In genomic region chr5:749101-749670, GRCh38 we compare ENCODE assay signal across 27 cellular contexts. TPM values are rescaled to one million over a fixed set of nuclear protein-coding genes. Genes with fewer than 3 reads are reported as not detected.
DNase-seq lines count a peak whose midpoint lies in the region; ATAC-seq and TF ChIP-seq lines count a peak whose summit lies in the region.
"Had no signal": no experiment of that assay in that cellular context is flagged by ENCODE, and none has a peak within 500 bp of the region (broad histone marks: within the 10 kb centered on the region; RNA-seq: fewer than 3 reads in every experiment).

No MANE protein-coding gene starts in this region.

- no peak overlapping the region for H2AK5ac ChIP-seq in H9 (ENCODE audit: insufficient read length, low read length)

- H3K56ac ChIP-seq in H9 (ENCODE audit: insufficient read length, low read depth, low read length), result no peak overlapping the region

- H3K27ac ChIP-seq in H9 (ENCODE audit: insufficient read length, low read depth, low read length) (no peak overlapping the region), esophagus muscularis mucosa (replicated peaks in 1 of 4) (no peak overlapping the region), upper lobe of left lung (no peak overlapping the region)
- H3K27ac ChIP-seq: BLaER1 treated with 17β-estradiol and CSF1 and Interleukin-3, amounts not matched to agents 10 nM and 100 nM; GM23248; RWPE1 had no signal

- no peak overlapping the region for H2BK12ac ChIP-seq in H9 (ENCODE audit: insufficient read length, low read depth, low read length)

- peaks cover 2% of the 10 kb centered on the region for H3K27me3 Mint-ChIP-seq in activated T-cell treated with anti-CD3 and anti-CD28 coated beads, Interleukin-2, amount 50 U/mL, for 4 hours (ENCODE audit: low read depth)
- H3K27me3 Mint-ChIP-seq in H9 (ENCODE audit: low read depth), result peaks cover 4% of the 10 kb centered on the region
- H3K27me3 Mint-ChIP-seq: CD4-positive, alpha-beta memory T cell had no signal

- no peaks in the 10 kb centered on the region for H3K4me1 Mint-ChIP-seq in activated T-cell treated with anti-CD3 and anti-CD28 coated beads, Interleukin-2, amount 50 U/mL, for 4 hours (ENCODE audit: low read depth)
- no peaks in the 10 kb centered on the region for H3K4me1 Mint-ChIP-seq in H9

- no peak overlapping the region for H2BK15ac ChIP-seq in H9 (ENCODE audit: low read depth, low read length)

- no peak overlapping the region for H4K8ac ChIP-seq in H9 (replicated peaks; ENCODE audit: insufficient read length, low read depth, low read length)

- no peak overlapping the region for H2BK5ac ChIP-seq in H9 (ENCODE audit: insufficient read length, low read length)

- H3K9ac ChIP-seq in H9 (ENCODE audit: extremely low read depth, insufficient read length, low read length), result no peak overlapping the region
- H3K9ac ChIP-seq: BLaER1 treated with 17β-estradiol and CSF1 and Interleukin-3, amounts not matched to agents 10 nM and 100 nM; GM23248 had no signal

- TF ChIP-seq POLR2A in esophagus muscularis mucosa (IDR thresholded peaks at IDR 0.05; ENCODE audit: low read depth) (no peak), upper lobe of left lung (IDR thresholded peaks at IDR 0.05) (no peak)

- H3K9me3 ChIP-seq in H9 (ENCODE audit: control insufficient read depth, low read depth, low read length) (no peaks in the 10 kb centered on the region), esophagus muscularis mucosa (no peaks in the 10 kb centered on the region), upper lobe of left lung (no peaks in the 10 kb centered on the region)
- H3K9me3 ChIP-seq: BLaER1 treated with 17β-estradiol and CSF1 and Interleukin-3, amounts not matched to agents 10 nM and 100 nM; Caco-2 had no signal

- H2BK120ac ChIP-seq in H9 (ENCODE audit: low read depth, low read length, poor library complexity, severe bottlenecking), result no peak overlapping the region

- H3K27me3 ChIP-seq in H9 (ENCODE audit: insufficient read depth, low read length) (no peaks in the 10 kb centered on the region), esophagus muscularis mucosa (no peaks in the 10 kb centered on the region), upper lobe of left lung (no peaks in the 10 kb centered on the region)
- H3K27me3 ChIP-seq: BLaER1 treated with 17β-estradiol and CSF1 and Interleukin-3, amounts not matched to agents 10 nM and 100 nM had no signal

- H2AFZ ChIP-seq in H9 (ENCODE audit: low read length), result no peak overlapping the region
- H2AFZ ChIP-seq: GM23248 had no signal

- no peak overlapping the region for H3K4ac ChIP-seq in H9 (ENCODE audit: low read depth, low read length)

- no peak overlapping the region for H3K4me3 Mint-ChIP-seq in activated T-cell treated with anti-CD3 and anti-CD28 coated beads, Interleukin-2, amount 50 U/mL, for 4 hours
- no peak overlapping the region; a peak in 1 of 5 replicates for H3K4me3 Mint-ChIP-seq in H9
- H3K4me3 Mint-ChIP-seq: CD4-positive, alpha-beta memory T cell had no signal

- no peak for ATAC-seq in activated T-cell treated with anti-CD3 and anti-CD28 coated beads, Interleukin-2, amount 50 U/mL, for 4 hours
- ATAC-seq in upper lobe of left lung (ENCODE audit: low FRiP score in 2 of 2) (no peak), HG03097 (IDR thresholded peaks at IDR 0.05; ENCODE audit: low FRiP score, unreplicated experiment) (no peak)

- WGBS in H9 (ENCODE audit: extremely low coverage, insufficient read length, low lambda C conversion rate), result no CpG with 5 or more reads among the region's 14 CpGs
- WGBS in esophagus muscularis mucosa, result 90% methylated on average over 14 of the region's 14 CpGs
- WGBS in upper lobe of left lung, 2 donors, result 85 to 93% methylated on average over 3 to 14 of the region's 14 CpGs

- no peak overlapping the region for H3T11ph ChIP-seq in H9 (ENCODE audit: low read length)

- H3K23ac ChIP-seq in H9 (ENCODE audit: insufficient read length, low read depth, low read length), result no peak overlapping the region

- no peaks in the 10 kb centered on the region for H3K23me2 ChIP-seq in H9 (ENCODE audit: insufficient read length, low read depth, low read length, poor library complexity, severe bottlenecking)

- H3K4me1 ChIP-seq in H9 (ENCODE audit: insufficient read depth, low read length) (no peaks in the 10 kb centered on the region), esophagus muscularis mucosa (no peaks in the 10 kb centered on the region), upper lobe of left lung (no peaks in the 10 kb centered on the region)
- H3K4me1 ChIP-seq: Caco-2 had no signal

- no peaks in the 10 kb centered on the region for H3K9me3 Mint-ChIP-seq in activated T-cell treated with anti-CD3 and anti-CD28 coated beads, Interleukin-2, amount 50 U/mL, for 4 hours
- no peaks in the 10 kb centered on the region for H3K9me3 Mint-ChIP-seq in H9
- H3K9me3 Mint-ChIP-seq: CD4-positive, alpha-beta memory T cell had no signal

- H3K36me3 Mint-ChIP-seq in activated T-cell treated with anti-CD3 and anti-CD28 coated beads, Interleukin-2, amount 50 U/mL, for 4 hours (ENCODE audit: insufficient read depth), result no peaks in the 10 kb centered on the region
- H3K36me3 Mint-ChIP-seq in H9 (ENCODE audit: insufficient read depth in 1 of 3, low read depth in 3 of 3), result no peaks in the 10 kb centered on the region
- H3K36me3 Mint-ChIP-seq: CD4-positive, alpha-beta memory T cell had no signal

- TF ChIP-seq CTCF in H9 (conservative IDR thresholded peaks at IDR 0.05) (no peak), esophagus muscularis mucosa (IDR thresholded peaks at IDR 0.05) (no peak), upper lobe of left lung (IDR thresholded peaks at IDR 0.05) (no peak)

- H3K14ac ChIP-seq in H9 (ENCODE audit: insufficient read depth, low read length), result no peak overlapping the region

- no peak overlapping the region for H3K27ac Mint-ChIP-seq in H9

- H4K91ac ChIP-seq in H9 (ENCODE audit: insufficient read length, low read depth, low read length), result no peak overlapping the region

- H2BK20ac ChIP-seq in H9 (ENCODE audit: low read depth, low read length, poor library complexity, severe bottlenecking), result no peak overlapping the region

- H3K4me3 ChIP-seq in esophagus muscularis mucosa, result no peak overlapping the region
- no peak overlapping the region for H3K4me3 ChIP-seq in upper lobe of left lung
- H3K4me3 ChIP-seq: BLaER1 treated with 17β-estradiol and CSF1 and Interleukin-3, amounts not matched to agents 10 nM and 100 nM; GM23248 had no signal

- no peaks in the 10 kb centered on the region for H3K79me1 ChIP-seq in H9 (ENCODE audit: insufficient read depth, low read depth, low read length, poor library complexity, severe bottlenecking)

- DNase-seq in activated T-cell treated with anti-CD3 and anti-CD28 coated beads, Interleukin-2, amount 50 U/mL, for 48 hours, result peak; percentile 11 to 14
- DNase-seq in activated T-cell treated with anti-CD3 and anti-CD28 coated beads, Interleukin-2, amount 50 U/mL, for 4 hours, result no peak
- DNase-seq in H9, result peak; percentile 9
- peak; percentile 26 for DNase-seq in esophagus muscularis mucosa (ENCODE audit: extremely low spot score)
- DNase-seq in upper lobe of left lung, result peak; percentile 14 to 19
- no peak for DNase-seq in medulla oblongata (ENCODE audit: extremely low spot score)
- no peak for DNase-seq in NCI-H146 (lab: John Stamatoyannopoulos, UW)
- DNase-seq: ACHN; Caco-2; CD4-positive, alpha-beta memory T cell; DMS 273 treated with DMSO at 0.1 percent for 48 hours; DMS79 treated with DMSO at 0.1 percent for 48 hours; GM23248; HCEC 1CT; KG1; NCI-H1105; NCI-H1694; NCI-H2081; NCI-H2171; NCI-H345; NCI-H524; NCI-H774; NK-92 treated with Interleukin-12 subunit alpha and Interleukin-12 subunit beta, amount 100 ng/mL, for 24 hours; SHP77 treated with DMSO at 0.1 percent for 48 hours had no signal

- H4K20me1 ChIP-seq in H9 (ENCODE audit: control insufficient read depth, insufficient read depth, insufficient read length), result no peaks in the 10 kb centered on the region
- H4K20me1 ChIP-seq: BLaER1 treated with 17β-estradiol and CSF1 and Interleukin-3, amounts not matched to agents 10 nM and 100 nM had no signal

- H3K18ac ChIP-seq in H9 (ENCODE audit: insufficient read length, low read depth, low read length), result no peak overlapping the region

- H3K36me3 ChIP-seq in esophagus muscularis mucosa (peaks cover 8 to 42% (median 11%) of the 10 kb centered on the region in 4 donors), upper lobe of left lung (no peaks in the 10 kb centered on the region)
- H3K36me3 ChIP-seq: BLaER1 treated with 17β-estradiol and CSF1 and Interleukin-3, amounts not matched to agents 10 nM and 100 nM had no signal

- no peaks in the 10 kb centered on the region for H3K79me2 ChIP-seq in H9 (ENCODE audit: insufficient read depth, low read length)

- TF ChIP-seq EP300 in esophagus muscularis mucosa (IDR thresholded peaks at IDR 0.05) (no peak), upper lobe of left lung (IDR thresholded peaks at IDR 0.05) (no peak)

- intact Hi-C loops in esophagus muscularis mucosa (cut with DNase I), result no loop called here

- no peak overlapping the region for H4K5ac ChIP-seq in H9 (ENCODE audit: insufficient read length, low read depth, low read length)

- no peak overlapping the region for H3K4me2 ChIP-seq in H9 (ENCODE audit: insufficient read depth, insufficient read length, low read length)
- H3K4me2 ChIP-seq: BLaER1 treated with 17β-estradiol and CSF1 and Interleukin-3, amounts not matched to agents 10 nM and 100 nM had no signal

RNA-seq across cellular contexts. Expression of gene ZDHHC11B, which starts 35.3 kb away (rescaled TPM):
- under 1 TPM; 0.21 to 0.66 (median 0.30) TPM for total RNA-seq in activated T-cell treated with anti-CD3 and anti-CD28 coated beads, Interleukin-2, amount 50 U/mL, for 4 hours
- 0.86 and 1.4 TPM in 2 replicates for total RNA-seq in H9 (2021)
- 10 to 100 TPM in 1 of 4 donors, 1 to 10 TPM in 3; 2.2 to 11.7 (median 6.2) TPM for total RNA-seq in esophagus muscularis mucosa
- 10 to 100 TPM in 4 of 6 donors, 1 to 10 TPM in 2; 7.4 to 40.8 (median 13.1) TPM for total RNA-seq in upper lobe of left lung
- total RNA-seq: GM23248 had no signal

RNA-seq across cellular contexts. Expression of gene TPPP, which starts 56.0 kb away (rescaled TPM):
- under 1 TPM; 0.08 to 0.19 (median 0.08) TPM for total RNA-seq in activated T-cell treated with anti-CD3 and anti-CD28 coated beads, Interleukin-2, amount 50 U/mL, for 4 hours
- total RNA-seq in H9 (2021) (0.44 and 0.48 TPM in 2 replicates), esophagus muscularis mucosa (10 to 100 TPM; 19.5 to 45.7 (median 34.5) TPM), upper lobe of left lung (10 to 100 TPM; 14.3 to 42.7 (median 19.1) TPM)
- total RNA-seq: GM23248 had no signal

Comparison
In these comparisons a context has a peak if more than half of its experiments do, and no peak if none do; other contexts are left out.
1. DNase-seq: peak in activated T-cell treated with anti-CD3 and anti-CD28 coated beads, Interleukin-2, amount 50 U/mL, for 48 hours (2 of 2), H9 (single experiment), esophagus muscularis mucosa (single experiment) and upper lobe of left lung (2 of 2); none in activated T-cell treated with anti-CD3 and anti-CD28 coated beads, Interleukin-2, amount 50 U/mL, for 4 hours (single experiment), medulla oblongata (single experiment) and NCI-H146 (single experiment).
2. RNA of gene TPPP, which starts 56.0 kb away (total RNA-seq): 19.5 to 45.7 TPM in esophagus muscularis mucosa and 14.3 to 42.7 TPM in upper lobe of left lung; 0.44 to 0.48 TPM in H9 and 0.08 to 0.19 TPM in activated T-cell treated with anti-CD3 and anti-CD28 coated beads, Interleukin-2, amount 50 U/mL, for 4 hours; every median in the first group is over 10 times any median in the second.